ENCODE assay signal across 7 cellular contexts in the genomic region with DNA sequence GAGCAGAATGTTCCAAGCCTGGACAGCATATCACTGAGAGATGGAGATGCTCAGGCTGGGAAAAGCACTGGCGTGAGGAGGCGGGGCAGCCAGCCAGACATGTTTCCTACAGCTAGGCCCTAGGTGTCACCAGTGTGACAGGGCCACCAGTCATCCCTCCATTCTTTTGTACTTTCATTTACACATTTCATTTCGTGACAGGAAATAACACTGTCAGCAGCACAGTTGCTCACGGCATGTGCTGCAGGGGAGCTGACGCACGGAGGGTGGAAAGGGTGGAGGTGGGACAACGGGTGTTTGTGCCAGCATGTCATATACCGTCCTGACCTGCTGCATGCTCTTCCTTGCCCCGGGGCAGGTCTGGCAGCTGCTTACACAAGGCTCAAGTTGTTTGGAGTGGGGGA. TPM values are rescaled to one million over a fixed set of nuclear protein-coding genes. Genes with fewer than 3 reads are reported as not detected.
DNase-seq lines count a peak whose midpoint lies in the region; ATAC-seq, FAIRE-seq and TF ChIP-seq lines count a peak whose summit lies in the region.

No MANE protein-coding gene starts in this region.

- H3K27ac ChIP-seq in pancreas (no peak overlapping the region), WERI-Rb-1 (no peak overlapping the region)

- H3K4me3 ChIP-seq in pancreas (no peak overlapping the region), WERI-Rb-1 (ENCODE audit: low read depth, low read length) (no peak overlapping the region)

- peaks cover 0 to 6% of the 10 kb centered on the region in 2 donors for H3K9me3 Mint-ChIP-seq in activated naive CD4-positive, alpha-beta T cell treated with anti-CD3 and anti-CD28 coated beads, Interleukin-2, amount 50 U/mL, for 72 hours

- FAIRE-seq in pancreas (lab: Jason Lieb, UNC) = no peak

- ATAC-seq in GM18907 (IDR thresholded peaks at IDR 0.05; ENCODE audit: unreplicated experiment) (peak; percentile 92), HG02943 (IDR thresholded peaks at IDR 0.05; ENCODE audit: low read depth, unreplicated experiment) (peak; percentile 89), pancreas (peak in 3 of 4 donors; percentile 39 to 78 (median 60))
- ATAC-seq in activated naive CD4-positive, alpha-beta T cell treated with anti-CD3 and anti-CD28 coated beads, Interleukin-2, amount 50 U/mL, for 72 hours = peak; percentile 95

- no peaks in the 10 kb centered on the region for H3K9me3 ChIP-seq in pancreas
- no peaks in the 10 kb centered on the region for H3K9me3 ChIP-seq in WERI-Rb-1 (ENCODE audit: severe bottlenecking)

- H3K4me1 ChIP-seq in pancreas = no peaks in the 10 kb centered on the region

- WGBS in pancreas, 2 donors = 53 to 59% methylated on average over 9 of the region's 9 CpGs

- DNase-seq in SK-MEL-5 (ENCODE audit: low read depth, low spot score) (peak; percentile 96), pancreas (no peak), WERI-Rb-1 (no peak), DMS114 treated with DMSO at 0.1 percent for 48 hours (lab: John Stamatoyannopoulos, UW; ENCODE audit: unreplicated experiment) (no peak)
- peak; percentile 68 to 85 for DNase-seq in activated naive CD4-positive, alpha-beta T cell treated with anti-CD3 and anti-CD28 coated beads, Interleukin-2, amount 50 U/mL, for 72 hours (ENCODE audit: low spot score in 2 of 2)

- peaks cover 5 to 6% of the 10 kb centered on the region in 2 donors for H3K36me3 Mint-ChIP-seq in activated naive CD4-positive, alpha-beta T cell treated with anti-CD3 and anti-CD28 coated beads, Interleukin-2, amount 50 U/mL, for 72 hours

- TF ChIP-seq CTCF in pancreas (IDR thresholded peaks at IDR 0.05) (no peak), WERI-Rb-1 (IDR thresholded peaks at IDR 0.05; ENCODE audit: low read depth, low read length) (no peak)

- peak overlapping the region; percentile 95 to 96 for H3K27ac Mint-ChIP-seq in activated naive CD4-positive, alpha-beta T cell treated with anti-CD3 and anti-CD28 coated beads, Interleukin-2, amount 50 U/mL, for 72 hours

- in situ Hi-C loops in SK-MEL-5 (cut with HindIII; ENCODE audit: low pct_unique_long_range_greater_than_20kb, low sequenced_read_pairs) = no loop called here

- H3K36me3 ChIP-seq in pancreas = no peaks in the 10 kb centered on the region
- H3K36me3 ChIP-seq in WERI-Rb-1 = no peaks in the 10 kb centered on the region

- no peaks in the 10 kb centered on the region for H3K27me3 ChIP-seq in pancreas
- no peaks in the 10 kb centered on the region for H3K27me3 ChIP-seq in WERI-Rb-1 (ENCODE audit: insufficient read depth, low read depth, severe bottlenecking)

- intact Hi-C loops in pancreas (cut with DNase I) = no loop called here

RNA-seq across cellular contexts. Expression of a gene that starts 14.8 kb away (rescaled TPM):
- 98.8 and 100 TPM in 2 replicates for total RNA-seq in SK-MEL-5 (2014; rRNA removed; shearing (Covaris generic))
- polyA plus RNA-seq in SK-MEL-5 (2015; cell fraction: cytosol; rRNA removed) = 356 and 366 TPM in 2 replicates
- 138 and 145 TPM in 2 replicates for polyA plus RNA-seq in SK-MEL-5 (2015; cell fraction: nucleus; rRNA removed)
- total RNA-seq in activated naive CD4-positive, alpha-beta T cell treated with anti-CD3 and anti-CD28 coated beads, Interleukin-2, amount 50 U/mL, for 72 hours = 10 to 100 TPM; 48.8 to 66.5 TPM
- total RNA-seq in pancreas = 10 to 100 TPM; 16.2 to 42.1 (median 27.3) TPM
- 10 to 100 TPM; 14.3 to 18.5 TPM for polyA plus RNA-seq in pancreas

Comparison
In these comparisons a context has a peak if more than half of its experiments do, and no peak if none do; other contexts are left out.
1. DNase-seq: peak in SK-MEL-5 (single experiment) and activated naive CD4-positive, alpha-beta T cell treated with anti-CD3 and anti-CD28 coated beads, Interleukin-2, amount 50 U/mL, for 72 hours (2 of 2); none in pancreas (0 of 6), WERI-Rb-1 (single experiment) and DMS114 treated with DMSO at 0.1 percent for 48 hours (single experiment).
2. Peak in every context shown above with its lines, with median percentiles within 50 percentile points of each other: ATAC-seq.